In genomic region chr7:4610768-4611467, GRCh38 we compare ENCODE assay signal across 9 cellular contexts.
DNase-seq lines count a peak whose midpoint lies in the region; ATAC-seq and TF ChIP-seq lines count a peak whose summit lies in the region.
"Had no signal": no experiment of that assay in that cellular context is flagged by ENCODE, and none has a peak within 500 bp of the region (broad histone marks: within the 10 kb centered on the region; RNA-seq: fewer than 3 reads in every experiment).

No MANE protein-coding gene starts in this region.

- no peaks in the 10 kb centered on the region for H3K79me2 ChIP-seq in Loucy (ENCODE audit: insufficient read depth, low read length)

- no peaks in the 10 kb centered on the region for H4K20me1 ChIP-seq in Loucy (ENCODE audit: insufficient read depth, low read length, poor library complexity, severe bottlenecking)

- H3K4me1 Mint-ChIP-seq in activated naive CD8-positive, alpha-beta T cell treated with anti-CD3 and anti-CD28 coated beads for 36 hours: peaks cover 9% of the 10 kb centered on the region

- no peak overlapping the region for H3K4me2 ChIP-seq in Loucy (ENCODE audit: low read depth, low read length, poor library complexity, severe bottlenecking)

- H3K27ac ChIP-seq in SK-N-MC (peak overlapping the region; percentile 42; the same call in 1 of the 2 replicates), heart right ventricle (no peak overlapping the region)

- TF ChIP-seq CTCF in GM20000 (IDR thresholded peaks at IDR 0.05; ENCODE audit: extremely low read depth, missing control alignments) (peak; percentile 73), Loucy (conservative IDR thresholded peaks at IDR 0.05; ENCODE audit: low read length) (peak; percentile 83), heart right ventricle (IDR thresholded peaks at IDR 0.05) (peak; percentile 57 to 89 (median 83))

- H3K36me3 ChIP-seq in Loucy (ENCODE audit: insufficient read depth, low read length): no peaks in the 10 kb centered on the region
- no peaks in the 10 kb centered on the region for H3K36me3 ChIP-seq in SK-N-MC (ENCODE audit: insufficient read depth, low read length)
- H3K36me3 ChIP-seq in heart right ventricle: no peaks in the 10 kb centered on the region

- no peak overlapping the region for H2AFZ ChIP-seq in Loucy (ENCODE audit: low read length)

- H3K9ac ChIP-seq in Loucy (ENCODE audit: low read depth, low read length, poor library complexity, severe bottlenecking) (no peak overlapping the region), SK-N-MC (ENCODE audit: insufficient read length) (no peak overlapping the region)

- ATAC-seq in heart right ventricle (peak; percentile 52 to 78 (median 68)), sciatic nerve (peak; percentile 77), HG03039 (IDR thresholded peaks at IDR 0.05; ENCODE audit: unreplicated experiment) (no peak)

- intact Hi-C loops in heart right ventricle (cut with DNase I) (loop anchor here in 7 of 10 donors (1.0 to 10.0 kb wide), 6 partner anchors 20 to 474 kb away; partner anchors contain the start of gene FOXK1 (in 1 of the 7)), sciatic nerve (cut with DNase I) (no loop called here)

- H3K27me3 ChIP-seq in Loucy (ENCODE audit: insufficient read depth, low read length, poor library complexity, severe bottlenecking) (no peaks in the 10 kb centered on the region), heart right ventricle (peaks cover 0 to 8% (median 0%) of the 10 kb centered on the region in 7 donors)

- H3K4me1 ChIP-seq in Loucy (ENCODE audit: insufficient read depth, low read length, poor library complexity, severe bottlenecking): no peaks in the 10 kb centered on the region
- peaks cover 0 to 23% (median 15%) of the 10 kb centered on the region in 9 donors for H3K4me1 ChIP-seq in heart right ventricle

- DNase-seq in COLO829 (ENCODE audit: low spot score) (peak; percentile 88), GM20000 (ENCODE audit: low spot score) (peak; percentile 75), SK-N-MC (ENCODE audit: low read depth, low spot score) (no peak), heart right ventricle (peak in 1 of 2 donors; percentile 66), sciatic nerve (ENCODE audit: low spot score) (no peak)
- DNase-seq in activated naive CD8-positive, alpha-beta T cell treated with anti-CD3 and anti-CD28 coated beads for 36 hours: peak; percentile 31

- 38 to 41% methylated on average over 8 of the region's 8 CpGs for WGBS in heart right ventricle, 2 donors

- no peaks in the 10 kb centered on the region for H3K27me3 Mint-ChIP-seq in activated naive CD8-positive, alpha-beta T cell treated with anti-CD3 and anti-CD28 coated beads for 36 hours

- H3K27ac Mint-ChIP-seq in activated naive CD8-positive, alpha-beta T cell treated with anti-CD3 and anti-CD28 coated beads for 36 hours: no peak overlapping the region
- H3K27ac Mint-ChIP-seq: stimulated activated naive CD8-positive, alpha-beta T cell treated with anti-CD3 and anti-CD28 coated beads, Interleukin-15, Interleukin-2, amounts not matched to agents 100 ng/mL and 50 ng/mL, for 24 hours had no signal

- no peaks in the 10 kb centered on the region for H3K9me3 Mint-ChIP-seq in activated naive CD8-positive, alpha-beta T cell treated with anti-CD3 and anti-CD28 coated beads for 36 hours
- H3K9me3 Mint-ChIP-seq: stimulated activated naive CD8-positive, alpha-beta T cell treated with anti-CD3 and anti-CD28 coated beads, Interleukin-15, Interleukin-2, amounts not matched to agents 100 ng/mL and 50 ng/mL, for 24 hours had no signal

- no peaks in the 10 kb centered on the region for H3F3A ChIP-seq in Loucy (ENCODE audit: low read depth)

- H3K4me3 Mint-ChIP-seq in activated naive CD8-positive, alpha-beta T cell treated with anti-CD3 and anti-CD28 coated beads for 36 hours: no peak overlapping the region
- H3K4me3 Mint-ChIP-seq: stimulated activated naive CD8-positive, alpha-beta T cell treated with anti-CD3 and anti-CD28 coated beads, Interleukin-15, Interleukin-2, amounts not matched to agents 100 ng/mL and 50 ng/mL, for 24 hours had no signal

- H3K9me2 ChIP-seq in Loucy (replicated peaks; ENCODE audit: low read depth, low read length): no peaks in the 10 kb centered on the region

- H3K4me3 ChIP-seq in Loucy (ENCODE audit: low read length, poor library complexity, severe bottlenecking) (no peak overlapping the region), SK-N-MC (no peak overlapping the region), heart right ventricle (no peak overlapping the region)

- no peaks in the 10 kb centered on the region for H3K36me3 Mint-ChIP-seq in activated naive CD8-positive, alpha-beta T cell treated with anti-CD3 and anti-CD28 coated beads for 36 hours

- H3K9me3 ChIP-seq in Loucy (ENCODE audit: insufficient read depth, low read depth, low read length): no peaks in the 10 kb centered on the region
- H3K9me3 ChIP-seq in SK-N-MC (ENCODE audit: low read depth, low read length): no peaks in the 10 kb centered on the region
- no peaks in the 10 kb centered on the region for H3K9me3 ChIP-seq in heart right ventricle

Comparison
In these comparisons a context has a peak if more than half of its experiments do, and no peak if none do; other contexts are left out.
1. DNase-seq: peak in COLO829 (single experiment), GM20000 (single experiment) and activated naive CD8-positive, alpha-beta T cell treated with anti-CD3 and anti-CD28 coated beads for 36 hours (single experiment); none in SK-N-MC (single experiment) and sciatic nerve (single experiment).
2. Peak in every context shown above with its lines, with median percentiles within 50 percentile points of each other: CTCF ChIP-seq.